ENCODE assay signal across 36 cellular contexts in the genomic region with DNA sequence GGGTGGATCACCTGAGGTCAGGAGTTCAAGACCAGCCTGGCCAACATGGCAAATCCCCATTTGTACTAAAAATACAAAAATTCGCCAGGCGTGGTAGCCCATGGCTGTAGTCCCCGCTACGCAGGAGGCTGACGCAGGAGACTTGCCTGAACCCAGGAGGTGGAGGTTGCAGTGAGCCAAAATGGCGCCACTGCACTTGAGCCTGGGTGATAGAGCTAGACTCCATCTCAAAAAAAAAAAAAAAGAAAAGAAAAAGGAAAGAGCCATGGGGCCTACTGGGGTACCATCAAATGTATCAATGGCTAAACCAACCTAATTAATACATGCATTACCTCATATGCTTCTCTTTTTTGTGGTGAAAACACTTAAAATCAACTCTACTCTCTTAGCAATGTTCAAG.
"Had no signal": no experiment of that assay in that cellular context is flagged by ENCODE, and none has a peak within 500 bp of the region (broad histone marks: within the 10 kb centered on the region; RNA-seq: fewer than 3 reads in every experiment).

No MANE protein-coding gene starts in this region.

- H3K36me3 ChIP-seq: adrenal gland, brain microvascular endothelial cell, breast epithelium had no signal

- H3K27ac ChIP-seq: adrenal gland, body of pancreas, brain microvascular endothelial cell, breast epithelium, VCaP had no signal

- FAIRE-seq: astrocyte, TTC549 had no signal

- H3K4me3 Mint-ChIP-seq: activated CD4-positive, alpha-beta memory T cell treated with anti-CD3 and anti-CD28 coated beads, Interleukin-2, amount 10 ng/mL, durations not matched to agents 7 days and 5 days; activated CD4-positive, alpha-beta T cell treated with anti-CD3 and anti-CD28 coated beads for 36 hours; activated CD4-positive, alpha-beta T cell treated with anti-CD3 and anti-CD28 coated beads, Interleukin-2, amount 10 ng/mL, durations not matched to agents 7 days and 5 days; activated CD8-positive, alpha-beta T cell treated with anti-CD3 and anti-CD28 coated beads, Interleukin-2, amount 10 ng/mL, durations not matched to agents 7 days and 5 days; activated naive CD4-positive, alpha-beta T cell treated with anti-CD3 and anti-CD28 coated beads for 36 hours; activated naive CD8-positive, alpha-beta T cell treated with anti-CD3 and anti-CD28 coated beads for 36 hours; activated T-cell treated with anti-CD3 and anti-CD28 coated beads, Interleukin-2, amount 50 U/mL, for 4 hours; activated T-cell treated with anti-CD3 and anti-CD28 coated beads, Interleukin-2, amount 50 U/mL, for 72 hours; activated T-helper 1 cell treated with anti-CD3 and anti-CD28 coated beads, Interleukin-12 subunit alpha, Interleukin-12 subunit beta, Interleukin-2, Interleukin-4 antibody, amounts not matched to agents 30 ng/mL and 10 ng/mL and 1 ng/mL, durations not matched to agents 14 hours and 24 hours and 36 hours; activated T-helper 17 cell treated with anti-CD3 and anti-CD28 coated beads, Interleukin-2, amount 50 U/mL, for 72 hours; T-helper 1 cell treated with Interleukin-12 subunit alpha and Interleukin-12 subunit beta and Interleukin-4 antibody, amounts not matched to agents 30 μg/mL and 1 μg/mL, for 36 hours; T-helper 2 cell treated with Interferon-gamma antibody and Interleukin-4, amounts not matched to agents 5 μg/mL and 100 μg/mL, for 36 hours had no signal

- DNase-seq: activated CD4-positive, alpha-beta memory T cell treated with anti-CD3 and anti-CD28 coated beads, Interleukin-2, amount 10 ng/mL, durations not matched to agents 7 days and 5 days; activated CD4-positive, alpha-beta T cell treated with anti-CD3 and anti-CD28 coated beads for 1 hour; activated CD4-positive, alpha-beta T cell treated with anti-CD3 and anti-CD28 coated beads for 36 hours; activated CD4-positive, alpha-beta T cell treated with anti-CD3 and anti-CD28 coated beads for 48 hours; activated CD4-positive, alpha-beta T cell treated with anti-CD3 and anti-CD28 coated beads, Interleukin-2, amount 10 ng/mL, durations not matched to agents 7 days and 5 days; activated CD4-positive, alpha-beta T cell treated with anti-CD3 and anti-CD28 coated beads, Interleukin-2, amount 50 U/mL, for 48 hours; activated CD4-positive, CD25-positive, alpha-beta regulatory T cell; activated CD8-positive, alpha-beta memory T cell treated with anti-CD3 and anti-CD28 coated beads, Interleukin-2, amount 50 U/mL, for 48 hours; activated CD8-positive, alpha-beta T cell treated with anti-CD3 and anti-CD28 coated beads, Interleukin-2, amount 10 ng/mL, durations not matched to agents 7 days and 5 days; activated effector memory CD4-positive, alpha-beta T cell treated with anti-CD3 and anti-CD28 coated beads, Interleukin-2, amount 50 U/mL, for 16 hours; activated gamma-delta T cell treated with Interleukin-2 at 50 U/mL for 16 hours; activated naive CD4-positive, alpha-beta T cell; activated naive CD4-positive, alpha-beta T cell treated with anti-CD3 and anti-CD28 coated beads for 36 hours; activated naive CD4-positive, alpha-beta T cell treated with anti-CD3 and anti-CD28 coated beads, Interleukin-2, amount 50 U/mL, for 16 hours; activated naive CD8-positive, alpha-beta T cell treated with anti-CD3 and anti-CD28 coated beads for 36 hours; activated T-cell treated with anti-CD3 and anti-CD28 coated beads, Interleukin-2, amount 50 U/mL, for 4 hours; activated T-cell treated with anti-CD3 and anti-CD28 coated beads, Interleukin-2, amount 50 U/mL, for 72 hours; adrenal gland; amniotic stem cell; aorta; body of pancreas; brain microvascular endothelial cell; central memory CD4-positive, alpha-beta T cell; SW 1271; T-helper 1 cell; T-helper 2 cell; T-helper 9 cell had no signal

- H3K9me3 ChIP-seq: adrenal gland, body of pancreas, breast epithelium had no signal

- H3K4me1 ChIP-seq: adrenal gland, body of pancreas, breast epithelium had no signal

- H3K27me3 Mint-ChIP-seq: activated CD4-positive, alpha-beta memory T cell treated with anti-CD3 and anti-CD28 coated beads, Interleukin-2, amount 10 ng/mL, durations not matched to agents 7 days and 5 days; activated CD4-positive, alpha-beta T cell treated with anti-CD3 and anti-CD28 coated beads for 36 hours; activated CD4-positive, alpha-beta T cell treated with anti-CD3 and anti-CD28 coated beads, Interleukin-2, amount 10 ng/mL, durations not matched to agents 7 days and 5 days; activated naive CD8-positive, alpha-beta T cell treated with anti-CD3 and anti-CD28 coated beads for 36 hours; activated T-helper 17 cell treated with anti-CD3 and anti-CD28 coated beads, Interleukin-2, amount 50 U/mL, for 72 hours had no signal

- H3K27ac Mint-ChIP-seq: activated CD4-positive, alpha-beta memory T cell treated with anti-CD3 and anti-CD28 coated beads, Interleukin-2, amount 10 ng/mL, durations not matched to agents 7 days and 5 days; activated CD4-positive, alpha-beta T cell treated with anti-CD3 and anti-CD28 coated beads for 36 hours; activated CD4-positive, alpha-beta T cell treated with anti-CD3 and anti-CD28 coated beads, Interleukin-2, amount 10 ng/mL, durations not matched to agents 7 days and 5 days; activated CD8-positive, alpha-beta T cell treated with anti-CD3 and anti-CD28 coated beads, Interleukin-2, amount 10 ng/mL, durations not matched to agents 7 days and 5 days; activated naive CD4-positive, alpha-beta T cell treated with anti-CD3 and anti-CD28 coated beads for 36 hours; activated naive CD4-positive, alpha-beta T cell treated with anti-CD3 and anti-CD28 coated beads, Interleukin-2, amount 50 U/mL, for 72 hours; activated T-cell treated with anti-CD3 and anti-CD28 coated beads, Interleukin-2, amount 50 U/mL, for 72 hours; activated T-helper 1 cell treated with anti-CD3 and anti-CD28 coated beads, Interleukin-12 subunit alpha, Interleukin-12 subunit beta, Interleukin-2, Interleukin-4 antibody, amounts not matched to agents 30 ng/mL and 10 ng/mL and 1 ng/mL, durations not matched to agents 14 hours and 24 hours and 36 hours; activated T-helper 17 cell treated with anti-CD3 and anti-CD28 coated beads, Interleukin-2, amount 50 U/mL, for 72 hours; T-helper 1 cell treated with Interleukin-12 subunit alpha and Interleukin-12 subunit beta and Interleukin-4 antibody, amounts not matched to agents 30 μg/mL and 1 μg/mL, for 36 hours; T-helper 2 cell treated with Interferon-gamma antibody and Interleukin-4, amounts not matched to agents 5 μg/mL and 100 μg/mL, for 36 hours had no signal

- H3K9me3 Mint-ChIP-seq: activated CD4-positive, alpha-beta memory T cell treated with anti-CD3 and anti-CD28 coated beads, Interleukin-2, amount 10 ng/mL, durations not matched to agents 7 days and 5 days; activated naive CD4-positive, alpha-beta T cell treated with anti-CD3 and anti-CD28 coated beads for 36 hours; activated naive CD4-positive, alpha-beta T cell treated with anti-CD3 and anti-CD28 coated beads, Interleukin-2, amount 50 U/mL, for 72 hours; activated T-cell treated with anti-CD3 and anti-CD28 coated beads, Interleukin-2, amount 50 U/mL, for 4 hours; activated T-cell treated with anti-CD3 and anti-CD28 coated beads, Interleukin-2, amount 50 U/mL, for 72 hours; activated T-helper 1 cell treated with anti-CD3 and anti-CD28 coated beads, Interleukin-12 subunit alpha, Interleukin-12 subunit beta, Interleukin-2, Interleukin-4 antibody, amounts not matched to agents 30 ng/mL and 10 ng/mL and 1 ng/mL, durations not matched to agents 14 hours and 24 hours and 36 hours; activated T-helper 17 cell treated with anti-CD3 and anti-CD28 coated beads, Interleukin-2, amount 50 U/mL, for 72 hours; T-helper 1 cell treated with Interleukin-12 subunit alpha and Interleukin-12 subunit beta and Interleukin-4 antibody, amounts not matched to agents 30 μg/mL and 1 μg/mL, for 36 hours; T-helper 2 cell treated with Interferon-gamma antibody and Interleukin-4, amounts not matched to agents 5 μg/mL and 100 μg/mL, for 36 hours had no signal

- H3K4me3 ChIP-seq: adrenal gland, body of pancreas, breast epithelium had no signal
